21 cellular contexts compared by ENCODE assay signal in the genomic region with DNA sequence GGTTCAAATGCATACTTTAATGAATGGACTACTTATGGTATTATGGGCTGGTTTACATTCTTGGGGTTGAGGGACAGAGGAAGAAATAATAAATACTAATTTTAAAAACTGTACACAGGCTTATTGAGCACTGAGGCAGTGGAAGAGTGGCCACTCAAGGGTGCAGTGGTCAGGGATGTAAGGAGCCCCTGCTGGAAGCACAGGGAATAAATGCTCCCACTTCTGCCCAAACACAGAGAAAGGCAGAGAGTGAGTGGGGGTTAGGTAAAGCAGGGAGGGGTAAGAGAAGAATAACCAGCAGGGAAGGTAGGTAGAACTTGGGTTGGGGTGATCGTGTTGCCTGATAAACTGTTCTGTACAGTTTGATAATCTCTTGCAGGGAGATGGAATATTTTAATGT.
DNase-seq lines count a peak whose midpoint lies in the region; ATAC-seq and TF ChIP-seq lines count a peak whose summit lies in the region.
"Had no signal": no experiment of that assay in that cellular context is flagged by ENCODE, and none has a peak within 500 bp of the region (broad histone marks: within the 10 kb centered on the region; RNA-seq: fewer than 3 reads in every experiment).

No MANE protein-coding gene starts in this region.

- WGBS in thyroid gland, 2 donors = 100% methylated on average over 1 of the region's 1 CpG

- peak; percentile 81 for ATAC-seq in GM23338
- no peak for ATAC-seq in HG03039 (IDR thresholded peaks at IDR 0.05; ENCODE audit: unreplicated experiment)
- ATAC-seq: activated CD8-positive, alpha-beta memory T cell treated with anti-CD3 and anti-CD28 coated beads, Interleukin-2, amount 10 ng/mL, durations not matched to agents 7 days and 5 days; T-cell had no signal

- intact Hi-C loops in thyroid gland (cut with DNase I) = loop anchor here (10.0 kb wide), 1 partner anchor 62 kb away; a partner anchor contains a TSS

- no peak for TF ChIP-seq POLR2A in thyroid gland (IDR thresholded peaks at IDR 0.05)

- H3K9me2 ChIP-seq in GM23338 (ENCODE audit: insufficient read depth) = no peaks in the 10 kb centered on the region

- peaks cover 25% of the 10 kb centered on the region for H3K4me1 ChIP-seq in GM23338 (ENCODE audit: insufficient read depth)
- peaks cover 27% of the 10 kb centered on the region for H3K4me1 ChIP-seq in fibroblast of lung (ENCODE audit: control insufficient read depth, extremely low read depth, insufficient read depth, low read length)
- H3K4me1 ChIP-seq in thyroid gland = peaks cover under 1 to 10% of the 10 kb centered on the region in 2 donors

- H3K27ac ChIP-seq in GM23338 (ENCODE audit: low read depth) (no peak overlapping the region), WERI-Rb-1 (no peak overlapping the region), fibroblast of lung (ENCODE audit: insufficient read depth, low read length) (peak overlapping the region; percentile 56), temporal lobe (ENCODE audit: low read depth, low read length) (peak overlapping the region; percentile 40), thyroid gland (no peak overlapping the region)

- no peak overlapping the region for H3K4me3 ChIP-seq in GM23338
- H3K4me3 ChIP-seq in WERI-Rb-1 (ENCODE audit: low read depth, low read length) = no peak overlapping the region
- H3K4me3 ChIP-seq in fibroblast of lung (replicated peaks in 1 of 4; ENCODE audit: control extremely low read depth in 1 of 4, insufficient read depth in 1 of 4, low read depth in 3 of 4, low read length in 4 of 4) = no peak overlapping the region
- H3K4me3 ChIP-seq in thyroid gland (replicated peaks in 1 of 3) = no peak overlapping the region
- H3K4me3 ChIP-seq: coronary artery, esophagus muscularis mucosa had no signal

- no peaks in the 10 kb centered on the region for H3K27me3 Mint-ChIP-seq in GM23338 (ENCODE audit: insufficient read depth, low read depth, poor library complexity)
- H3K27me3 Mint-ChIP-seq: CD4-positive, CD25-positive, alpha-beta regulatory T cell had no signal

- H3K4me2 ChIP-seq in GM23338 (no peak overlapping the region), fibroblast of lung (ENCODE audit: extremely low read depth, insufficient read depth, low read length) (peak overlapping the region; percentile 62)

- TF ChIP-seq CTCF in GM23338 (conservative IDR thresholded peaks at IDR 0.05; ENCODE audit: low read depth in 2 of 2) = peak; percentile 39 to 42
- peak; percentile 29; the same call in 1 of the 2 replicates for TF ChIP-seq CTCF in WERI-Rb-1 (IDR thresholded peaks at IDR 0.05; ENCODE audit: low read depth, low read length)
- TF ChIP-seq CTCF in fibroblast of lung (conservative IDR thresholded peaks at IDR 0.05 in 1 of 2, IDR thresholded peaks at IDR 0.05 in 1 of 2; ENCODE audit: low read depth in 1 of 2, low read length in 2 of 2) = peak; percentile 11 to 39
- no peak for TF ChIP-seq CTCF in thyroid gland (IDR thresholded peaks at IDR 0.05)

- no peaks in the 10 kb centered on the region for H3K9me3 ChIP-seq in WERI-Rb-1 (ENCODE audit: severe bottlenecking)
- H3K9me3 ChIP-seq in fibroblast of lung (ENCODE audit: control insufficient read depth, insufficient read depth, low read depth, low read length) = no peaks in the 10 kb centered on the region
- no peaks in the 10 kb centered on the region for H3K9me3 ChIP-seq in thyroid gland
- H3K9me3 ChIP-seq: esophagus muscularis mucosa had no signal

- DNase-seq in GM23338 (ENCODE audit: low spot score) = peak; percentile 32
- no peak for DNase-seq in WERI-Rb-1
- no peak for DNase-seq in fibroblast of lung (ENCODE audit: low read depth in 2 of 2)
- no peak for DNase-seq in thyroid gland
- no peak for DNase-seq in NCI-H1436 treated with DMSO at 0.1 percent for 48 hours (lab: John Stamatoyannopoulos, UW)
- DNase-seq: activated CD8-positive, alpha-beta memory T cell treated with anti-CD3 and anti-CD28 coated beads, Interleukin-2, amount 10 ng/mL, durations not matched to agents 7 days and 5 days; activated effector memory CD4-positive, alpha-beta T cell treated with Interleukin-2 at 50 U/mL for 16 hours; CD4-positive, CD25-positive, alpha-beta regulatory T cell; DND-41; hippocampal formation; kidney glomerular epithelial cell; NCI-H146; NCI-H2227 treated with DMSO at 0.1 percent for 48 hours; NK-92 treated with Interleukin-12 subunit alpha and Interleukin-12 subunit beta, amount 100 ng/mL, for 24 hours; occipital lobe; stimulated activated CD4-positive, alpha-beta T cell treated with anti-CD3 and anti-CD28 coated beads, Interleukin-4, amount 100 ng/mL, for 4 hours; T-cell had no signal

- H3K4me3 Mint-ChIP-seq in GM23338 = no peak overlapping the region
- H3K4me3 Mint-ChIP-seq: activated CD8-positive, alpha-beta memory T cell treated with anti-CD3 and anti-CD28 coated beads, Interleukin-2, amount 10 ng/mL, durations not matched to agents 7 days and 5 days; CD4-positive, CD25-positive, alpha-beta regulatory T cell; T-cell had no signal

- no peaks in the 10 kb centered on the region for H3K9me3 Mint-ChIP-seq in GM23338
- H3K9me3 Mint-ChIP-seq: T-cell had no signal

- no peaks in the 10 kb centered on the region for H4K20me1 ChIP-seq in GM23338 (replicated peaks; ENCODE audit: insufficient read depth)
- H4K20me1 ChIP-seq in fibroblast of lung (ENCODE audit: control insufficient read depth, extremely low read depth, insufficient read depth, low read length) = no peaks in the 10 kb centered on the region

- H3K36me3 Mint-ChIP-seq in GM23338 (ENCODE audit: low read depth) = no peaks in the 10 kb centered on the region
- H3K36me3 Mint-ChIP-seq: CD4-positive, CD25-positive, alpha-beta regulatory T cell; T-cell had no signal

- H3F3A ChIP-seq in GM23338 (replicated peaks; ENCODE audit: low read depth) = no peaks in the 10 kb centered on the region

- H3K27me3 ChIP-seq in GM23338 (ENCODE audit: insufficient read depth) (no peaks in the 10 kb centered on the region), WERI-Rb-1 (ENCODE audit: insufficient read depth, low read depth, severe bottlenecking) (no peaks in the 10 kb centered on the region), fibroblast of lung (ENCODE audit: control insufficient read depth, insufficient read depth, low read length) (no peaks in the 10 kb centered on the region), thyroid gland (no peaks in the 10 kb centered on the region)
- H3K27me3 ChIP-seq: esophagus muscularis mucosa had no signal

- peaks cover 48% of the 10 kb centered on the region for H3K4me1 Mint-ChIP-seq in GM23338
- H3K4me1 Mint-ChIP-seq: CD4-positive, CD25-positive, alpha-beta regulatory T cell had no signal

- H3K36me3 ChIP-seq in GM23338 (ENCODE audit: insufficient read depth) (no peaks in the 10 kb centered on the region), WERI-Rb-1 (no peaks in the 10 kb centered on the region), fibroblast of lung (ENCODE audit: control insufficient read depth, insufficient read depth, low read length) (no peaks in the 10 kb centered on the region), thyroid gland (no peaks in the 10 kb centered on the region)
- H3K36me3 ChIP-seq: esophagus muscularis mucosa had no signal

- H3K9ac ChIP-seq in fibroblast of lung (ENCODE audit: insufficient read depth, low read length) = no peak overlapping the region

- no peak overlapping the region for H3K27ac Mint-ChIP-seq in GM23338
- H3K27ac Mint-ChIP-seq: activated CD8-positive, alpha-beta memory T cell treated with anti-CD3 and anti-CD28 coated beads, Interleukin-2, amount 10 ng/mL, durations not matched to agents 7 days and 5 days; CD4-positive, CD25-positive, alpha-beta regulatory T cell; T-cell had no signal

- no peak overlapping the region for H2AFZ ChIP-seq in GM23338
- H2AFZ ChIP-seq in fibroblast of lung (ENCODE audit: low read length) = no peak overlapping the region

- peaks cover 12% of the 10 kb centered on the region; the same call in 1 of the 2 replicates for H3K79me2 ChIP-seq in GM23338 (replicated peaks; ENCODE audit: insufficient read depth)
- peaks cover 2% of the 10 kb centered on the region for H3K79me2 ChIP-seq in fibroblast of lung (ENCODE audit: control insufficient read depth, insufficient read depth, low read length)

TF ChIP-seq in GM23338, 12 proteins besides CTCF, POLR2A, EP300 and RAD21 (continues in another document):
- no peak for TF ChIP-seq STAT1 (IDR thresholded peaks at IDR 0.05; ENCODE audit: unreplicated experiment)
- TF ChIP-seq, protein P1, sequence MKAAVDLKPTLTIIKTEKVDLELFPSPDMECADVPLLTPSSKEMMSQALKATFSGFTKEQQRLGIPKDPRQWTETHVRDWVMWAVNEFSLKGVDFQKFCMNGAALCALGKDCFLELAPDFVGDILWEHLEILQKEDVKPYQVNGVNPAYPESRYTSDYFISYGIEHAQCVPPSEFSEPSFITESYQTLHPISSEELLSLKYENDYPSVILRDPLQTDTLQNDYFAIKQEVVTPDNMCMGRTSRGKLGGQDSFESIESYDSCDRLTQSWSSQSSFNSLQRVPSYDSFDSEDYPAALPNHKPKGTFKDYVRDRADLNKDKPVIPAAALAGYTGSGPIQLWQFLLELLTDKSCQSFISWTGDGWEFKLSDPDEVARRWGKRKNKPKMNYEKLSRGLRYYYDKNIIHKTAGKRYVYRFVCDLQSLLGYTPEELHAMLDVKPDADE (IDR thresholded peaks at IDR 0.05) = no peak
- TF ChIP-seq POLR2AphosphoS5 (IDR thresholded peaks at IDR 0.05; ENCODE audit: low read depth) = no peak
- TF ChIP-seq EZH2phosphoT487 (IDR thresholded peaks at IDR 0.05; ENCODE audit: unreplicated experiment) = no peak
- TF ChIP-seq CREB1 (CRISPR knock-in tag; IDR thresholded peaks at IDR 0.05; ENCODE audit: low read depth) = no peak
- TF ChIP-seq JUNB (IDR thresholded peaks at IDR 0.05; ENCODE audit: unreplicated experiment) = no peak

Comparison
In these comparisons a context has a peak if more than half of its experiments do, and no peak if none do; other contexts are left out.
1. H3K27ac ChIP-seq: peak in fibroblast of lung (single experiment) and temporal lobe (single experiment); none in GM23338 (single experiment), WERI-Rb-1 (single experiment) and thyroid gland (0 of 3).
2. CTCF ChIP-seq: peak in GM23338 (2 of 2), WERI-Rb-1 (single experiment) and fibroblast of lung (2 of 2); none in thyroid gland (0 of 6).